In genomic region chr19:51096473-51097165, GRCh38 we compare ENCODE assay signal across 8 cellular contexts.
DNase-seq lines count a peak whose midpoint lies in the region; ATAC-seq, FAIRE-seq and TF ChIP-seq lines count a peak whose summit lies in the region.

No MANE protein-coding gene starts in this region.

- H3K4me3 ChIP-seq in epithelial cell of esophagus (ENCODE audit: low read length) = no peak overlapping the region

- DNase-seq in 8988T (peak; percentile 49), D721Med (ENCODE audit: insufficient read length, low spot score) (no peak), NCI-H82 treated with DMSO at 0.1 percent for 48 hours (lab: John Stamatoyannopoulos, UW; ENCODE audit: unreplicated experiment) (peak; percentile 1), epithelial cell of esophagus (ENCODE audit: low read depth) (no peak), anterior cingulate cortex (lab: John Stamatoyannopoulos, UW) (no peak), hepatic stellate cell (ENCODE audit: low spot score) (no peak)

- ATAC-seq in HG03469 (IDR thresholded peaks at IDR 0.05; ENCODE audit: unreplicated experiment) (no peak), GM21367 (IDR thresholded peaks at IDR 0.05; ENCODE audit: unreplicated experiment) (no peak)

- no peak for FAIRE-seq in D721Med (lab: Jason Lieb, UNC)

- TF ChIP-seq CTCF in D721Med (IDR thresholded peaks at IDR 0.05; ENCODE audit: insufficient read depth, missing control alignments) (peak; percentile 24), epithelial cell of esophagus (IDR thresholded peaks at IDR 0.05; ENCODE audit: insufficient read depth, low read depth, low read length, missing control alignments) (peak; percentile 49)

Comparison
In these comparisons a context has a peak if more than half of its experiments do, and no peak if none do; other contexts are left out.
1. DNase-seq: peak in 8988T (single experiment) and NCI-H82 treated with DMSO at 0.1 percent for 48 hours (single experiment); none in D721Med (single experiment), epithelial cell of esophagus (single experiment), anterior cingulate cortex (0 of 58) and hepatic stellate cell (single experiment).